In the genomic region with DNA sequence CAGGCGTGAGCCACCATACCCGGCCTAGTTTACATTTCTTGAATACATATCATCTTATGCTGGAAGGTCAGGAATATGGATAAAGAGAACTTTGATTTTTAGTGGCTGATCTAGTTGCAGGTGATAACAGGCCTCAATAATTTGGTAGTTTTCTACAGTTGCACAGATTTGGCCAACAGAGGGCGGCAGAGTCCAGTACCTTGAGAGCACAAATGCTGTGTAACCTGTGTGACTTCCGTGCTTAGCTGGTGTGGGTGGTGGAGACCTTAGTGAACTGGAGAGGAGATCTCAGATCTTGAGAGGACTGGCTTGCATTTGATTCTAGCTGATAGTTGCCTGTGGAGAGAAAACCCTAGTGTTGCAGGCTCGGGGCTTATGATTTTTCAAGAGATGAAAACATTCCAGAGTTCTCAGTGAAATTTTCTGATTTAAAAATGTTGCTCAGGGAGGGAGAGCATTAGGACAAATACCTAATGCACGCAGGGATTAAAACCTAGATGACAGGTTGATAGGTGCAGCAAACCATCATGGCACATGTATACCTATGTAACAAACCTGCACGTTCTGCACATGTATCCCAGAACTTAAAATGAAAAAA, we compare ENCODE assay signal across 8 cellular contexts. TPM values are rescaled to one million over a fixed set of nuclear protein-coding genes. Genes with fewer than 3 reads are reported as not detected.
DNase-seq lines count a peak whose midpoint lies in the region; ATAC-seq and TF ChIP-seq lines count a peak whose summit lies in the region.

No MANE protein-coding gene starts in this region.

- H3K27me3 ChIP-seq in spleen (replicated peaks in 1 of 7), result no peaks in the 10 kb centered on the region

- ATAC-seq in Right ventricle myocardium inferior, result peak; percentile 46
- peak; percentile 97 for ATAC-seq in HG02852 (IDR thresholded peaks at IDR 0.05; ENCODE audit: unreplicated experiment)

- H3K36me3 ChIP-seq in spleen, result no peaks in the 10 kb centered on the region

- DNase-seq in Right ventricle myocardium inferior (ENCODE audit: missing footprints) (no peak), cardiac septum (ENCODE audit: low spot score) (no peak), NCI-H1417 treated with DMSO at 0.1 percent for 48 hours (lab: John Stamatoyannopoulos, UW) (peak; percentile 0), T-helper 1 cell (peak; percentile 23 to 66 (median 49)), amygdala (lab: John Stamatoyannopoulos, UW) (peak in 45 of 56 donors; percentile 1 to 83 (median 28)), hypothalamus (lab: John Stamatoyannopoulos, UW) (peak in 43 of 51 donors; percentile 4 to 77 (median 41)), spleen (peak; percentile 77)

- no peak for TF ChIP-seq POLR2A in spleen (IDR thresholded peaks at IDR 0.05)

- H3K4me3 ChIP-seq in spleen, result no peak overlapping the region

- WGBS in spleen, 5 donors, result 37 to 46% (median 44%) methylated on average over 7 of the region's 7 CpGs

- intact Hi-C loops in Right ventricle myocardium inferior (cut with DNase I), result no loop called here
- intact Hi-C loops in cardiac septum (cut with DNase I), result no loop called here
- intact Hi-C loops in spleen (cut with DNase I; ENCODE audit: low total_unique reads), result loop anchor here (5.0 kb wide), 1 partner anchor 654 kb away; no protein-coding TSS in a partner anchor

- no peaks in the 10 kb centered on the region for H3K9me3 ChIP-seq in spleen

- H3K4me1 ChIP-seq in spleen, result no peaks in the 10 kb centered on the region

- TF ChIP-seq CTCF in spleen (IDR thresholded peaks at IDR 0.05 in 8 of 11, conservative IDR thresholded peaks at IDR 0.05 in 3 of 11), result peak; percentile 28 to 73 (median 59)

- no peak overlapping the region for H3K27ac ChIP-seq in spleen

RNA-seq across cellular contexts. Expression of a gene that starts 17.4 kb away (rescaled TPM):
- total RNA-seq in Right ventricle myocardium inferior, result not detected
- total RNA-seq in cardiac septum, result not detected
- not detected for total RNA-seq in spleen
- not detected for polyA plus RNA-seq in spleen

Comparison
In these comparisons a context has a peak if more than half of its experiments do, and no peak if none do; other contexts are left out.
1. DNase-seq: peak in NCI-H1417 treated with DMSO at 0.1 percent for 48 hours (single experiment), T-helper 1 cell (5 of 5), amygdala (45 of 56), hypothalamus (43 of 51) and spleen (single experiment); none in Right ventricle myocardium inferior (single experiment) and cardiac septum (single experiment).